ENCODE assay signal across 8 cellular contexts in genomic region chr1:157490337-157491165, GRCh38.
DNase-seq lines count a peak whose midpoint lies in the region; ATAC-seq and TF ChIP-seq lines count a peak whose summit lies in the region.

No MANE protein-coding gene starts in this region.

- H3K36me3 ChIP-seq in naive thymus-derived CD4-positive, alpha-beta T cell (ENCODE audit: control insufficient read depth in 2 of 3, insufficient read depth in 3 of 3, low read length in 3 of 3): no peaks in the 10 kb centered on the region

- no peak overlapping the region for H3K4me3 ChIP-seq in epithelial cell of proximal tubule (ENCODE audit: low read depth, low read length)
- H3K4me3 ChIP-seq in naive thymus-derived CD4-positive, alpha-beta T cell (ENCODE audit: low read length): no peak overlapping the region

- ATAC-seq in GM21723 (IDR thresholded peaks at IDR 0.05; ENCODE audit: unreplicated experiment): peak; percentile 56
- peak; percentile 56 for ATAC-seq in naive thymus-derived CD4-positive, alpha-beta T cell
- ATAC-seq in HG02981 (IDR thresholded peaks at IDR 0.05; ENCODE audit: unreplicated experiment): no peak

- no peak overlapping the region for H3K27ac Mint-ChIP-seq in naive thymus-derived CD4-positive, alpha-beta T cell

- H3K9me3 ChIP-seq in naive thymus-derived CD4-positive, alpha-beta T cell (ENCODE audit: control insufficient read depth in 2 of 3, low read length in 3 of 3): no peaks in the 10 kb centered on the region

- no peaks in the 10 kb centered on the region for H3K9me3 Mint-ChIP-seq in naive thymus-derived CD4-positive, alpha-beta T cell

- no peak overlapping the region for H3K4me3 Mint-ChIP-seq in naive thymus-derived CD4-positive, alpha-beta T cell

- POLR2A ChIA-PET in naive thymus-derived CD4-positive, alpha-beta T cell (lab: Charles Lee): no interaction called here

- peak; percentile 38 for DNase-seq in AG08396 (ENCODE audit: low spot score)
- peak; percentile 15 for DNase-seq in NCI-H345 treated with DMSO at 0.1 percent for 48 hours (lab: John Stamatoyannopoulos, UW; ENCODE audit: unreplicated experiment)
- peak; percentile 48 for DNase-seq in activated CD4-positive, alpha-beta T cell treated with anti-CD3 and anti-CD28 coated beads, Interleukin-2, amount 50 U/mL, for 1 hour
- no peak for DNase-seq in epithelial cell of proximal tubule (ENCODE audit: low read depth)
- peak in 5 of 9 donors; percentile 18 to 63 (median 31) for DNase-seq in naive thymus-derived CD4-positive, alpha-beta T cell
- peak; percentile 74 for DNase-seq in superior temporal gyrus (ENCODE audit: extremely low spot score)

- no peaks in the 10 kb centered on the region for H3K4me1 ChIP-seq in naive thymus-derived CD4-positive, alpha-beta T cell (ENCODE audit: control insufficient read depth in 2 of 2, insufficient read depth in 2 of 2, low read length in 2 of 2)

- H3K36me3 Mint-ChIP-seq in naive thymus-derived CD4-positive, alpha-beta T cell: no peaks in the 10 kb centered on the region

- peaks cover 5 to 34% (median 16%) of the 10 kb centered on the region in 5 donors for H3K27me3 Mint-ChIP-seq in naive thymus-derived CD4-positive, alpha-beta T cell

- H3K4me1 Mint-ChIP-seq in naive thymus-derived CD4-positive, alpha-beta T cell: no peaks in the 10 kb centered on the region

- intact Hi-C loops in naive thymus-derived CD4-positive, alpha-beta T cell (cut with micrococcal nuclease): no loop called here

- CTCF ChIA-PET in naive thymus-derived CD4-positive, alpha-beta T cell (lab: Charles Lee): no interaction called here

- no peaks in the 10 kb centered on the region for H3K27me3 ChIP-seq in naive thymus-derived CD4-positive, alpha-beta T cell (ENCODE audit: control insufficient read depth in 2 of 2, insufficient read depth in 2 of 2, low read length in 2 of 2)

- H3K27ac ChIP-seq in naive thymus-derived CD4-positive, alpha-beta T cell (ENCODE audit: low read depth, low read length): no peak overlapping the region

- TF ChIP-seq CTCF in epithelial cell of proximal tubule (conservative IDR thresholded peaks at IDR 0.05; ENCODE audit: low read depth, low read length): peak; percentile 82
